Comparison of ENCODE assay signal across 19 cellular contexts in genomic region chr10:32035038-32035437, GRCh38.
"Had no signal": no experiment of that assay in that cellular context is flagged by ENCODE, and none has a peak within 500 bp of the region (broad histone marks: within the 10 kb centered on the region; RNA-seq: fewer than 3 reads in every experiment).

No MANE protein-coding gene starts in this region.

- FAIRE-seq: urothelium cell line had no signal

- H3K9me3 ChIP-seq: heart left ventricle, mucosa of descending colon, right atrium auricular region, sigmoid colon, suprapubic skin, thyroid gland had no signal

- ATAC-seq: heart left ventricle; mucosa of descending colon; naive thymus-derived CD8-positive, alpha-beta T cell; stimulated activated naive CD8-positive, alpha-beta T cell treated with anti-CD3 and anti-CD28 coated beads, Interleukin-15, Interleukin-2, amounts not matched to agents 100 U/mL and 50 U/mL, for 24 hours had no signal

- H3K27me3 ChIP-seq: heart left ventricle, right atrium auricular region, sigmoid colon, suprapubic skin, thyroid gland had no signal

- H3K4me1 ChIP-seq: suprapubic skin, thyroid gland had no signal

- H3K4me3 Mint-ChIP-seq: naive thymus-derived CD8-positive, alpha-beta T cell; neural crest cell; type B pancreatic cell had no signal

- H3K4me3 ChIP-seq: coronary artery, heart left ventricle, mucosa of descending colon, right atrium auricular region, sigmoid colon, skin epidermis, suprapubic skin, thyroid gland had no signal

- H3K27me3 Mint-ChIP-seq: naive thymus-derived CD8-positive, alpha-beta T cell; type B pancreatic cell had no signal

- DNase-seq: effector CD4-positive, alpha-beta T cell; foreskin melanocyte; heart left ventricle; hippocampal formation; kidney glomerular epithelial cell; mucosa of descending colon; naive thymus-derived CD8-positive, alpha-beta T cell; posterior cingulate gyrus; sigmoid colon; stimulated activated CD4-positive, alpha-beta T cell treated with anti-CD3 and anti-CD28 coated beads, Interleukin-12 subunit alpha, Interleukin-12 subunit beta, amount 100 ng/mL, for 4 hours; stimulated activated naive CD8-positive, alpha-beta T cell treated with anti-CD3 and anti-CD28 coated beads, Interleukin-15, Interleukin-2, amounts not matched to agents 100 U/mL and 50 U/mL, for 24 hours; thyroid gland had no signal

- H3K27ac Mint-ChIP-seq: type B pancreatic cell had no signal

- H3K9me3 Mint-ChIP-seq: naive thymus-derived CD8-positive, alpha-beta T cell; neural crest cell; type B pancreatic cell had no signal

- H3K4me1 Mint-ChIP-seq: neural crest cell had no signal

- H3K27ac ChIP-seq: coronary artery, heart left ventricle, right atrium auricular region, sigmoid colon, skin epidermis, suprapubic skin, thyroid gland had no signal
